In genomic region chr1:202888507-202889360, GRCh38 we compare ENCODE assay signal across 1 cellular context.
TF ChIP-seq lines count a peak whose summit lies in the region.

RABIF (minus strand) TSS chr1:202889149; CDS start chr1:202889098, 51 bp downstream.

TF ChIP-seq in HCT116, 20 proteins besides CTCF, POLR2A, EP300 and RAD21 (continued from another document):
- TF ChIP-seq EZH2phosphoT487 (IDR thresholded peaks at IDR 0.05; ENCODE audit: borderline replicate concordance) (no peak), ELF1 (IDR thresholded peaks at IDR 0.05; ENCODE audit: borderline replicate concordance, low read depth) (no peak; the same call in 1 of the 2 replicates), CEBPB (IDR thresholded peaks at IDR 0.05; ENCODE audit: low read depth) (no peak), MAX (IDR thresholded peaks at IDR 0.05) (no peak), ZBTB33 (IDR thresholded peaks at IDR 0.05; ENCODE audit: extremely low read depth, insufficient replicate concordance, low read length) (no peak), EGR1 (IDR thresholded peaks at IDR 0.05; ENCODE audit: low read depth) (no peak), ZNF274 (IDR thresholded peaks at IDR 0.05; ENCODE audit: low read depth, low read length) (no peak), CBX3 (IDR thresholded peaks at IDR 0.05; ENCODE audit: low read depth) (no peak), SIN3A (IDR thresholded peaks at IDR 0.05; ENCODE audit: low read depth) (peak; percentile 70; the same call in 1 of the 2 replicates), SRF (IDR thresholded peaks at IDR 0.05; ENCODE audit: low read depth) (no peak), YY1 (IDR thresholded peaks at IDR 0.05; ENCODE audit: extremely low read depth, insufficient replicate concordance, low read depth, low read length) (no peak)
